ENCODE assay signal across 23 cellular contexts in genomic region chr6:12963566-12963965, GRCh38.
DNase-seq lines count a peak whose midpoint lies in the region; ATAC-seq and TF ChIP-seq lines count a peak whose summit lies in the region.
"Had no signal": no experiment of that assay in that cellular context is flagged by ENCODE, and none has a peak within 500 bp of the region (broad histone marks: within the 10 kb centered on the region; RNA-seq: fewer than 3 reads in every experiment).

No MANE protein-coding gene starts in this region.

- 8% methylated on average over 4 of the region's 4 CpGs for WGBS in aorta, 2 donors

- H3K27me3 ChIP-seq in lower lobe of right lung (ENCODE audit: low read depth): no peaks in the 10 kb centered on the region
- H3K27me3 ChIP-seq in aorta (ENCODE audit: control insufficient read depth in 1 of 2, insufficient read depth in 2 of 2, low read length in 1 of 2): no peaks in the 10 kb centered on the region
- H3K27me3 ChIP-seq: MG63 had no signal

- H3K9me3 ChIP-seq in lower lobe of right lung (no peaks in the 10 kb centered on the region), aorta (ENCODE audit: control insufficient read depth, low read length) (no peaks in the 10 kb centered on the region)
- H3K9me3 ChIP-seq: esophagus squamous epithelium, HAP-1, MG63 had no signal

- H3K4me1 Mint-ChIP-seq in natural killer cell treated with Interleukin-12 subunit alpha and Interleukin-12 subunit beta and Interleukin-15 and Interleukin-18, amount 100 ng/mL, for 72 hours (ENCODE audit: low read depth in 2 of 2): peaks cover 6 to 8% of the 10 kb centered on the region in 2 donors
- peaks cover 7% of the 10 kb centered on the region in 2 donors for H3K4me1 Mint-ChIP-seq in natural killer cell

- TF ChIP-seq CTCF in natural killer cell (IDR thresholded peaks at IDR 0.05) (no peak), lower lobe of right lung (IDR thresholded peaks at IDR 0.05) (no peak)

- DNase-seq in natural killer cell treated with Interleukin-12 subunit alpha and Interleukin-12 subunit beta and Interleukin-15 and Interleukin-18, amount 100 ng/mL, for 72 hours (ENCODE audit: low spot score): no peak
- no peak for DNase-seq in natural killer cell
- DNase-seq in dermis blood vessel endothelial cell: peak; percentile 37
- DNase-seq in lower lobe of right lung: no peak
- no peak for DNase-seq in aorta
- DNase-seq in NCI-H1092 treated with DMSO at 0.1 percent for 48 hours (lab: John Stamatoyannopoulos, UW): no peak
- DNase-seq in NK-92 (lab: John Stamatoyannopoulos, UW; ENCODE audit: unreplicated experiment): no peak
- no peak for DNase-seq in HEK293T (ENCODE audit: extremely low spot score)
- DNase-seq: ACHN; activated naive CD4-positive, alpha-beta T cell treated with anti-CD3 and anti-CD28 coated beads, Interleukin-2, amount 10 ng/mL, durations not matched to agents 7 days and 5 days; activated T-cell treated with anti-CD3 and anti-CD28 coated beads, Interleukin-2, amount 50 U/mL, for 72 hours; anterior cingulate cortex; effector memory CD8-positive, alpha-beta T cell; esophagus squamous epithelium; kidney; MG63; NCI-H146; NCI-H748 treated with DMSO at 0.1 percent for 48 hours; PC-3; SHP77 treated with DMSO at 0.1 percent for 48 hours had no signal

- H3K27ac ChIP-seq in lower lobe of right lung: peak overlapping the region; percentile 66
- peak overlapping the region; percentile 38 to 42 for H3K27ac ChIP-seq in aorta (ENCODE audit: low read depth in 1 of 2, low read length in 2 of 2)
- H3K27ac ChIP-seq: esophagus squamous epithelium had no signal

- peak overlapping the region; percentile 49 for H3K4me3 Mint-ChIP-seq in natural killer cell treated with Interleukin-12 subunit alpha and Interleukin-12 subunit beta and Interleukin-15 and Interleukin-18, amount 100 ng/mL, for 72 hours
- H3K4me3 Mint-ChIP-seq in natural killer cell: no peak overlapping the region
- H3K4me3 Mint-ChIP-seq: activated CD4-positive, alpha-beta T cell treated with anti-CD3 and anti-CD28 coated beads for 36 hours; activated naive CD4-positive, alpha-beta T cell treated with anti-CD3 and anti-CD28 coated beads, Interleukin-2, amount 10 ng/mL, durations not matched to agents 7 days and 5 days; activated T-cell treated with anti-CD3 and anti-CD28 coated beads, Interleukin-2, amount 50 U/mL, for 72 hours; effector memory CD8-positive, alpha-beta T cell had no signal

- H3K27ac Mint-ChIP-seq in natural killer cell treated with Interleukin-12 subunit alpha and Interleukin-12 subunit beta and Interleukin-15 and Interleukin-18, amount 100 ng/mL, for 72 hours: no peak overlapping the region
- H3K27ac Mint-ChIP-seq in natural killer cell: no peak overlapping the region
- H3K27ac Mint-ChIP-seq: activated CD4-positive, alpha-beta T cell treated with anti-CD3 and anti-CD28 coated beads for 36 hours; activated naive CD4-positive, alpha-beta T cell treated with anti-CD3 and anti-CD28 coated beads, Interleukin-2, amount 10 ng/mL, durations not matched to agents 7 days and 5 days; activated T-cell treated with anti-CD3 and anti-CD28 coated beads, Interleukin-2, amount 50 U/mL, for 72 hours; effector memory CD8-positive, alpha-beta T cell had no signal

- POLR2A ChIA-PET in HEK293T (lab: Yijun Ruan, JAX): no interaction called here

- no peaks in the 10 kb centered on the region for H3K36me3 Mint-ChIP-seq in natural killer cell treated with Interleukin-12 subunit alpha and Interleukin-12 subunit beta and Interleukin-15 and Interleukin-18, amount 100 ng/mL, for 72 hours
- no peaks in the 10 kb centered on the region for H3K36me3 Mint-ChIP-seq in natural killer cell
- H3K36me3 Mint-ChIP-seq: activated naive CD4-positive, alpha-beta T cell treated with anti-CD3 and anti-CD28 coated beads, Interleukin-2, amount 10 ng/mL, durations not matched to agents 7 days and 5 days; CD14-positive monocyte had no signal

- H3K4me1 ChIP-seq in lower lobe of right lung: peaks cover 87% of the 10 kb centered on the region
- peaks cover 3 to 11% of the 10 kb centered on the region in 2 donors for H3K4me1 ChIP-seq in aorta (ENCODE audit: control insufficient read depth in 1 of 2, insufficient read depth in 2 of 2, low read length in 2 of 2)
- H3K4me1 ChIP-seq: HAP-1 had no signal

- H3K4me3 ChIP-seq in lower lobe of right lung: peak overlapping the region; percentile 27
- H3K4me3 ChIP-seq in aorta (ENCODE audit: low read length in 2 of 2): no peak overlapping the region
- H3K4me3 ChIP-seq: esophagus squamous epithelium, HAP-1, MG63 had no signal

- H3K9me3 Mint-ChIP-seq in natural killer cell treated with Interleukin-12 subunit alpha and Interleukin-12 subunit beta and Interleukin-15 and Interleukin-18, amount 100 ng/mL, for 72 hours: no peaks in the 10 kb centered on the region
- H3K9me3 Mint-ChIP-seq in natural killer cell: no peaks in the 10 kb centered on the region
- H3K9me3 Mint-ChIP-seq: activated naive CD4-positive, alpha-beta T cell treated with anti-CD3 and anti-CD28 coated beads, Interleukin-2, amount 10 ng/mL, durations not matched to agents 7 days and 5 days; activated T-cell treated with anti-CD3 and anti-CD28 coated beads, Interleukin-2, amount 50 U/mL, for 72 hours; effector memory CD8-positive, alpha-beta T cell had no signal

- CTCF ChIA-PET in HEK293T (lab: Yijun Ruan, JAX): no interaction called here

- peaks cover 28 to 39% of the 10 kb centered on the region in 2 donors for H3K27me3 Mint-ChIP-seq in natural killer cell treated with Interleukin-12 subunit alpha and Interleukin-12 subunit beta and Interleukin-15 and Interleukin-18, amount 100 ng/mL, for 72 hours
- H3K27me3 Mint-ChIP-seq in natural killer cell (ENCODE audit: low read depth in 2 of 2): peaks cover 11 to 30% of the 10 kb centered on the region in 2 donors

- no peaks in the 10 kb centered on the region for H3K36me3 ChIP-seq in lower lobe of right lung
- H3K36me3 ChIP-seq in aorta (ENCODE audit: control insufficient read depth in 1 of 2, insufficient read depth in 2 of 2, low read length in 1 of 2): no peaks in the 10 kb centered on the region
- H3K36me3 ChIP-seq: esophagus squamous epithelium, HAP-1, MG63 had no signal

- intact Hi-C loops in natural killer cell (cut with micrococcal nuclease): no loop called here
- intact Hi-C loops in lower lobe of right lung (cut with DNase I): no loop called here
- intact Hi-C loops in aorta (cut with DNase I): loop anchor here in 1 of 2 donors (10.0 kb wide), 1 partner anchor 111 kb away; no protein-coding TSS in a partner anchor

- ATAC-seq in natural killer cell treated with Interleukin-12 subunit alpha and Interleukin-12 subunit beta and Interleukin-15 and Interleukin-18, amount 100 ng/mL, for 72 hours: no peak
- ATAC-seq in natural killer cell (no peak), lower lobe of right lung (peak; percentile 72 to 85), aorta (ENCODE audit: low FRiP score) (peak; percentile 26)
- ATAC-seq: activated CD4-positive, alpha-beta T cell treated with anti-CD3 and anti-CD28 coated beads for 36 hours; effector memory CD8-positive, alpha-beta T cell; PC-3 had no signal

TF ChIP-seq in HEK293T, 16 proteins besides CTCF, POLR2A, EP300 and RAD21:
- TF ChIP-seq BHLHE40 (IDR thresholded peaks at IDR 0.05; ENCODE audit: borderline replicate concordance) (no peak), TARDBP (IDR thresholded peaks at IDR 0.05) (no peak), NFRKB (IDR thresholded peaks at IDR 0.05) (no peak), ZNF384 (IDR thresholded peaks at IDR 0.05) (no peak), L3MBTL2 (conservative IDR thresholded peaks at IDR 0.05) (no peak), SUZ12 (IDR thresholded peaks at IDR 0.05) (no peak), LEF1 (IDR thresholded peaks at IDR 0.05; ENCODE audit: borderline replicate concordance) (no peak), ARNT (IDR thresholded peaks at IDR 0.05) (no peak), FOXA1 (IDR thresholded peaks at IDR 0.05) (no peak), HDGF (IDR thresholded peaks at IDR 0.05; ENCODE audit: borderline replicate concordance) (no peak), ELF4 (IDR thresholded peaks at IDR 0.05) (no peak), FOXK2 (IDR thresholded peaks at IDR 0.05) (no peak), PKNOX1 (IDR thresholded peaks at IDR 0.05) (no peak), FOXM1 (IDR thresholded peaks at IDR 0.05; ENCODE audit: borderline replicate concordance) (no peak), CTBP1 (IDR thresholded peaks at IDR 0.05; ENCODE audit: borderline replicate concordance) (no peak), SP1 (IDR thresholded peaks at IDR 0.05) (no peak)
TF ChIP-seq in HEK293T: peak in this region for 0.

Comparison
In these comparisons a context has a peak if more than half of its experiments do, and no peak if none do; other contexts are left out.
1. ATAC-seq: peak in lower lobe of right lung (2 of 2) and aorta (single experiment); none in natural killer cell treated with Interleukin-12 subunit alpha and Interleukin-12 subunit beta and Interleukin-15 and Interleukin-18, amount 100 ng/mL, for 72 hours (0 of 2) and natural killer cell (0 of 3).